ENCODE assay signal across 5 cellular contexts in the genomic region with DNA sequence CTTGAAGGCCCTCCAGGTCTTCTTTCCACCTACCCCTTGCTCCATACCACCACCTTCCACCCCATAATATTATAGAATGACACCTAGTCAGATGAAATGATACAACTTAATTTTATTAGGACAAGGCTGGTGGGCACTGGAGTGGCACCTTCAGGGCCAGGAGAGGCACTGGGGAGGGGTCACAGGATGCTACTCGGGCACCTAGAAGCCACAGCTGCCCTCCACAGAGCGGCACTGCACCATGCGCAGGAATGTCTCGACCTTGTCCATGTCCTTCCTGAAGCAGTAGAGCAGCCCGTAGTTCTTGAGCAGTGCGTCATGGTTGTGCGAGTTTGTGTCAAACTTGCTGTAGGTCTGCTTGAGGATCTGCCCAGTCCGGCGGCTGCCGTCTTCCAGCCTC. TPM values are rescaled to one million over a fixed set of nuclear protein-coding genes. Genes with fewer than 3 reads are reported as not detected.
"Had no signal": no experiment of that assay in that cellular context is flagged by ENCODE, and none has a peak within 500 bp of the region (broad histone marks: within the 10 kb centered on the region; RNA-seq: fewer than 3 reads in every experiment).

No MANE protein-coding gene starts in this region.

RNA-seq across cellular contexts. Expression of a gene that starts 1.6 kb away (rescaled TPM):
- total RNA-seq: HepG2, HT-29, HT1080, IMR-90, K562 had no signal

RNA-seq across cellular contexts. Expression of a gene that starts 13.1 kb away (rescaled TPM):
- total RNA-seq: HepG2, HT-29, HT1080, IMR-90, K562 had no signal

RNA-seq across cellular contexts. Expression of a gene that starts 16.2 kb away (rescaled TPM):
- total RNA-seq: HepG2, HT-29, HT1080, IMR-90, K562 had no signal

RNA-seq across cellular contexts. Expression of a gene that starts 21.3 kb away (rescaled TPM):
- total RNA-seq: HepG2, HT-29, HT1080, IMR-90, K562 had no signal

RNA-seq across cellular contexts. Expression of a gene that starts 23.8 kb away (rescaled TPM):
- total RNA-seq: HepG2, HT-29, HT1080, IMR-90, K562 had no signal
